1 cellular context compared by ENCODE assay signal in the genomic region with DNA sequence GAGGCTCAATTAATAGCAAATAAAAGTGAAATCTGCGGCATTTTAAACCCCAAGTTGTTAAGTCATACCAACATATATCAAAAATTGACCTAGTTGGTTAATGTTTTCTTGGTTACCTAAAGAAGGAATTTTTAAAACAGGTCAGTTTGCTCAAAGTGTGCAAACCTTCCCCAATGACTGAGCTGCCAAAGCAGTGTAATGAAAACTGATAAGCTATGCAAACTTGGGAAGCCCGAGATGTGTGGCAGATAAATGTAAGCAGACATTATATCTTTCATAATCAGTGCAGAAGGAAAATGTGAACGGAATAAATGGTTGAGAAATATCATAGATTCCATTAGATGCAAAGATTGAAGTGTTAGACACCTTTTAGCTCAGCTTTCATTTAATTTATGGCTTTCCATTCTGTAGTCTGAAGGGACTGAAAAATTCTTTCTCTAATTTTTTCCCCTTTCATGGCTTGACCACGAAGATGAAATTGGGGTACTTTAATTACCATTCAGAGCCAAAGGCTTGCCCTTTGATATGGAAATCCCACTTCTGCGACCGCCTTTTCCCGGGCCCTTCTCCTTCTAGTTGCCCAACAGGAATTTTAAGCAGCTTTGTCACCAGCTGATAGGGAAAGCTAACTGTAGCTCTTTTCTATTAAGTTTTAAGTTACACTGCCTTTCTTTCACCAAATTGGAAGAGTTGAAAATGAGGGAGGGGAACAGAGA.
TF ChIP-seq lines count a peak whose summit lies in the region.

No MANE protein-coding gene starts in this region.

TF ChIP-seq in GM23338, 12 proteins besides CTCF, POLR2A, EP300 and RAD21:
- TF ChIP-seq, protein P1, sequence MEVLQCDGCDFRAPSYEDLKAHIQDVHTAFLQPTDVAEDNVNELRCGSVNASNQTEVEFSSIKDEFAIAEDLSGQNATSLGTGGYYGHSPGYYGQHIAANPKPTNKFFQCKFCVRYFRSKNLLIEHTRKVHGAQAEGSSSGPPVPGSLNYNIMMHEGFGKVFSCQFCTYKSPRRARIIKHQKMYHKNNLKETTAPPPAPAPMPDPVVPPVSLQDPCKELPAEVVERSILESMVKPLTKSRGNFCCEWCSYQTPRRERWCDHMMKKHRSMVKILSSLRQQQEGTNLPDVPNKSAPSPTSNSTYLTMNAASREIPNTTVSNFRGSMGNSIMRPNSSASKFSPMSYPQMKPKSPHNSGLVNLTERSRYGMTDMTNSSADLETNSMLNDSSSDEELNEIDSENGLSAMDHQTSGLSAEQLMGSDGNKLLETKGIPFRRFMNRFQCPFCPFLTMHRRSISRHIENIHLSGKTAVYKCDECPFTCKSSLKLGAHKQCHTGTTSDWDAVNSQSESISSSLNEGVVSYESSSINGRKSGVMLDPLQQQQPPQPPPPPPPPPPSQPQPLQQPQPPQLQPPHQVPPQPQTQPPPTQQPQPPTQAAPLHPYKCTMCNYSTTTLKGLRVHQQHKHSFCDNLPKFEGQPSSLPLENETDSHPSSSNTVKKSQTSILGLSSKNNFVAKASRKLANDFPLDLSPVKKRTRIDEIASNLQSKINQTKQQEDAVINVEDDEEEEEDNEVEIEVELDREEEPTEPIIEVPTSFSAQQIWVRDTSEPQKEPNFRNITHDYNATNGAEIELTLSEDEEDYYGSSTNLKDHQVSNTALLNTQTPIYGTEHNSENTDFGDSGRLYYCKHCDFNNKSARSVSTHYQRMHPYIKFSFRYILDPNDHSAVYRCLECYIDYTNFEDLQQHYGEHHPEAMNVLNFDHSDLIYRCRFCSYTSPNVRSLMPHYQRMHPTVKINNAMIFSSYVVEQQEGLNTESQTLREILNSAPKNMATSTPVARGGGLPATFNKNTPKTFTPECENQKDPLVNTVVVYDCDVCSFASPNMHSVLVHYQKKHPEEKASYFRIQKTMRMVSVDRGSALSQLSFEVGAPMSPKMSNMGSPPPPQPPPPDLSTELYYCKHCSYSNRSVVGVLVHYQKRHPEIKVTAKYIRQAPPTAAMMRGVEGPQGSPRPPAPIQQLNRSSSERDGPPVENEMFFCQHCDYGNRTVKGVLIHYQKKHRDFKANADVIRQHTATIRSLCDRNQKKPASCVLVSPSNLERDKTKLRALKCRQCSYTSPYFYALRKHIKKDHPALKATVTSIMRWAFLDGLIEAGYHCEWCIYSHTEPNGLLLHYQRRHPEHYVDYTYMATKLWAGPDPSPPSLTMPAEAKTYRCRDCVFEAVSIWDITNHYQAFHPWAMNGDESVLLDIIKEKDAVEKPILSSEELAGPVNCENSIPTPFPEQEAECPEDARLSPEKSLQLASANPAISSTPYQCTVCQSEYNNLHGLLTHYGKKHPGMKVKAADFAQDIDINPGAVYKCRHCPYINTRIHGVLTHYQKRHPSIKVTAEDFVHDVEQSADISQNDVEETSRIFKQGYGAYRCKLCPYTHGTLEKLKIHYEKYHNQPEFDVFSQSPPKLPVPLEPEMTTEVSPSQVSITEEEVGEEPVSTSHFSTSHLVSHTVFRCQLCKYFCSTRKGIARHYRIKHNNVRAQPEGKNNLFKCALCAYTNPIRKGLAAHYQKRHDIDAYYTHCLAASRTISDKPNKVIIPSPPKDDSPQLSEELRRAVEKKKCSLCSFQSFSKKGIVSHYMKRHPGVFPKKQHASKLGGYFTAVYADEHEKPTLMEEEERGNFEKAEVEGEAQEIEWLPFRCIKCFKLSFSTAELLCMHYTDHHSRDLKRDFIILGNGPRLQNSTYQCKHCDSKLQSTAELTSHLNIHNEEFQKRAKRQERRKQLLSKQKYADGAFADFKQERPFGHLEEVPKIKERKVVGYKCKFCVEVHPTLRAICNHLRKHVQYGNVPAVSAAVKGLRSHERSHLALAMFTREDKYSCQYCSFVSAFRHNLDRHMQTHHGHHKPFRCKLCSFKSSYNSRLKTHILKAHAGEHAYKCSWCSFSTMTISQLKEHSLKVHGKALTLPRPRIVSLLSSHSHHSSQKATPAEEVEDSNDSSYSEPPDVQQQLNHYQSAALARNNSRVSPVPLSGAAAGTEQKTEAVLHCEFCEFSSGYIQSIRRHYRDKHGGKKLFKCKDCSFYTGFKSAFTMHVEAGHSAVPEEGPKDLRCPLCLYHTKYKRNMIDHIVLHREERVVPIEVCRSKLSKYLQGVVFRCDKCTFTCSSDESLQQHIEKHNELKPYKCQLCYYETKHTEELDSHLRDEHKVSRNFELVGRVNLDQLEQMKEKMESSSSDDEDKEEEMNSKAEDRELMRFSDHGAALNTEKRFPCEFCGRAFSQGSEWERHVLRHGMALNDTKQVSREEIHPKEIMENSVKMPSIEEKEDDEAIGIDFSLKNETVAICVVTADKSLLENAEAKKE (CRISPR knock-in tag; IDR thresholded peaks at IDR 0.05): no peak
- TF ChIP-seq EZH2 (IDR thresholded peaks at IDR 0.05; ENCODE audit: low read depth, unreplicated experiment) (no peak), NANOG (IDR thresholded peaks at IDR 0.05; ENCODE audit: borderline replicate concordance) (no peak), JUNB (IDR thresholded peaks at IDR 0.05; ENCODE audit: unreplicated experiment) (no peak)
